ENCODE assay signal across 14 cellular contexts in the genomic region with DNA sequence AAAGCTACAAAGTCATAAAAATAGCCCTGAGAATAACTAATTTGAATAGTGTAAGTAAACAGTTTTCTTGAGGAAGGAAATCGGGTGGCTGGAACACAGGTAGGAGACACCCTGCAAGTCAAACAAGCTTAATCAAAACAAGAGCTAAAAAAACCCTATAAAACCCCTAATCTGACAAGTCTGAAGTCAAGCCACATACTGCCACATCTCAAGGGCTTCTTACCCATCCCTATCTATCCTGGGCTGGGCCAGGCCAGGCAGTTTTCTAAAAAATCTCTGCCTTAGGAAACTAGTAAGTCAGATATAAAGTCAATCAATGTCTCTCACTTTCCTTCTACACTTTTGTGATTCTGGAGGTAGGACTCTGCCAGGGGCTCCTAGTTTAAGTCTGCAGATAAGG. TPM values are rescaled to one million over a fixed set of nuclear protein-coding genes. Genes with fewer than 3 reads are reported as not detected.
DNase-seq lines count a peak whose midpoint lies in the region; ATAC-seq and FAIRE-seq lines count a peak whose summit lies in the region.
"Had no signal": no experiment of that assay in that cellular context is flagged by ENCODE, and none has a peak within 500 bp of the region (broad histone marks: within the 10 kb centered on the region; RNA-seq: fewer than 3 reads in every experiment).

No MANE protein-coding gene starts in this region.

- no peaks in the 10 kb centered on the region for H3K36me3 Mint-ChIP-seq in CD4-positive, CD25-positive, alpha-beta regulatory T cell
- peaks cover 9% of the 10 kb centered on the region for H3K36me3 Mint-ChIP-seq in T-cell

- peaks cover 58 to 95% (median 83%) of the 10 kb centered on the region in 4 donors for H3K4me1 Mint-ChIP-seq in CD4-positive, CD25-positive, alpha-beta regulatory T cell
- peaks cover 91 to 92% (median 91%) of the 10 kb centered on the region in 3 donors for H3K4me1 Mint-ChIP-seq in T-cell

- peak overlapping the region; percentile 60 for H3K18ac ChIP-seq in mesendoderm (ENCODE audit: low read length)

- no peak overlapping the region for H3K9ac ChIP-seq in mesendoderm (ENCODE audit: low read length)

- peak overlapping the region; percentile 18 for H3K27ac ChIP-seq in CD4-positive, CD25-positive, alpha-beta regulatory T cell (ENCODE audit: insufficient read depth, low read length, poor library complexity, severe bottlenecking)
- H3K27ac ChIP-seq in mesendoderm (ENCODE audit: low read depth, low read length): peak overlapping the region; percentile 57

- H3K79me2 ChIP-seq in mesendoderm (ENCODE audit: control insufficient read depth, insufficient read depth, low read length): peaks cover 82% of the 10 kb centered on the region

- H3K36me3 ChIP-seq in CD4-positive, CD25-positive, alpha-beta regulatory T cell (ENCODE audit: control insufficient read depth, insufficient read depth, low read length): no peaks in the 10 kb centered on the region
- no peaks in the 10 kb centered on the region for H3K36me3 ChIP-seq in mesendoderm (ENCODE audit: control insufficient read depth, insufficient read depth, low read length)

- H2AK5ac ChIP-seq in mesendoderm (ENCODE audit: low read length): no peak overlapping the region

- H3K9me3 Mint-ChIP-seq in CD4-positive, CD25-positive, alpha-beta regulatory T cell: no peaks in the 10 kb centered on the region
- H3K9me3 Mint-ChIP-seq in T-cell: no peaks in the 10 kb centered on the region

- CTCF ChIA-PET in T-cell (lab: Charles Lee): interaction anchor here (0.5 to 1.3 kb wide), 15 partner anchors 8 to 535 kb away, joined by 3 to 11 read pairs (median 5); no protein-coding TSS in a partner anchor

- no peak overlapping the region for H2BK5ac ChIP-seq in mesendoderm (ENCODE audit: low read length)

- POLR2A ChIA-PET in T-cell (lab: Charles Lee): interaction anchor here (0.5 to 0.6 kb wide), 7 partner anchors 21 to 552 kb away, joined by 3 to 12 read pairs (median 4); no protein-coding TSS in a partner anchor

- H3K27me3 Mint-ChIP-seq in CD4-positive, CD25-positive, alpha-beta regulatory T cell: no peaks in the 10 kb centered on the region
- no peaks in the 10 kb centered on the region for H3K27me3 Mint-ChIP-seq in T-cell

- peak; percentile 87 for FAIRE-seq in GM19239 (lab: Jason Lieb, UNC)
- FAIRE-seq: bronchial epithelial cell, keratinocyte had no signal

- peak in 1 of 2 donors; percentile 43 for ATAC-seq in CD4-positive, CD25-positive, alpha-beta regulatory T cell (ENCODE audit: low read depth in 2 of 2)
- peak in 3 of 4 experiments; percentile 43 to 52 (median 44) for ATAC-seq in T-cell (replicated peaks in 1 of 4)
- no peak for ATAC-seq in HG03520 (IDR thresholded peaks at IDR 0.05; ENCODE audit: unreplicated experiment)

- H3K79me1 ChIP-seq in mesendoderm (ENCODE audit: low read length): peaks cover 2% of the 10 kb centered on the region

- WGBS in mesendoderm (ENCODE audit: extremely low coverage, insufficient coverage, low lambda C conversion rate): no CpG with 5 or more reads among the region's 1 CpG

- H3K27me3 ChIP-seq in CD4-positive, CD25-positive, alpha-beta regulatory T cell (ENCODE audit: control insufficient read depth, insufficient read depth, low read length): no peaks in the 10 kb centered on the region
- H3K27me3 ChIP-seq in mesendoderm (ENCODE audit: insufficient read depth, low read length, poor library complexity): no peaks in the 10 kb centered on the region

- H3K4me1 ChIP-seq in CD4-positive, CD25-positive, alpha-beta regulatory T cell (ENCODE audit: control insufficient read depth, insufficient read depth, low read length, poor library complexity, severe bottlenecking): peaks cover 79% of the 10 kb centered on the region
- H3K4me1 ChIP-seq in mesendoderm (ENCODE audit: control insufficient read depth, low read depth, low read length): peaks cover 22% of the 10 kb centered on the region

- no peaks in the 10 kb centered on the region for H3K9me3 ChIP-seq in CD4-positive, CD25-positive, alpha-beta regulatory T cell (ENCODE audit: control insufficient read depth in 2 of 2, low read length in 2 of 2)
- H3K9me3 ChIP-seq: Caco-2 had no signal

- no peak overlapping the region for H4K5ac ChIP-seq in mesendoderm (ENCODE audit: low read length)

- no peak overlapping the region for H2BK120ac ChIP-seq in mesendoderm (ENCODE audit: low read depth, low read length)

- H3K4me2 ChIP-seq in mesendoderm (ENCODE audit: low read length): no peak overlapping the region

- H2BK15ac ChIP-seq in mesendoderm (replicated peaks; ENCODE audit: low read depth): no peak overlapping the region

- peak in 1 of 3 donors; percentile 30 for DNase-seq in CD4-positive, CD25-positive, alpha-beta regulatory T cell
- DNase-seq in GM19239 (ENCODE audit: insufficient read length, low spot score): no peak
- DNase-seq in T-cell: no peak
- DNase-seq in mesendoderm: peak; percentile 82
- DNase-seq in DMS79 treated with DMSO at 0.1 percent for 48 hours (lab: John Stamatoyannopoulos, UW): no peak
- DNase-seq in NCI-H748 (lab: John Stamatoyannopoulos, UW; ENCODE audit: unreplicated experiment): no peak
- DNase-seq in mesenteric fat pad (ENCODE audit: low spot score): no peak
- DNase-seq: activated CD8-positive, alpha-beta memory T cell treated with anti-CD3 and anti-CD28 coated beads for 24 hours; Caco-2; Karpas-422; NCI-H2227 treated with DMSO at 0.1 percent for 48 hours had no signal

- H4K8ac ChIP-seq in mesendoderm (ENCODE audit: low read depth, low read length): no peak overlapping the region

- peak overlapping the region; percentile 55 to 69 (median 67) for H3K27ac Mint-ChIP-seq in CD4-positive, CD25-positive, alpha-beta regulatory T cell
- H3K27ac Mint-ChIP-seq in T-cell: peak overlapping the region; percentile 81 to 85

- H3K56ac ChIP-seq in mesendoderm (ENCODE audit: low read length): no peak overlapping the region

- no peak overlapping the region for H3K4ac ChIP-seq in mesendoderm (ENCODE audit: low read depth, low read length)

- H3K23ac ChIP-seq in mesendoderm (ENCODE audit: low read length): no peak overlapping the region

- peak overlapping the region; percentile 30 to 88 (median 72) for H3K4me3 Mint-ChIP-seq in CD4-positive, CD25-positive, alpha-beta regulatory T cell
- peak overlapping the region; percentile 41 to 53 (median 42) for H3K4me3 Mint-ChIP-seq in T-cell

- peak overlapping the region; percentile 39 for H3K4me3 ChIP-seq in CD4-positive, CD25-positive, alpha-beta regulatory T cell (ENCODE audit: low read depth, low read length)
- no peak overlapping the region for H3K4me3 ChIP-seq in mesendoderm (ENCODE audit: low read length)

RNA-seq across cellular contexts. Expression of gene UBE2N, which starts 15.3 kb away (rescaled TPM):
- 116 TPM for total RNA-seq in CD4-positive, CD25-positive, alpha-beta regulatory T cell
- polyA plus RNA-seq in CD4-positive, CD25-positive, alpha-beta regulatory T cell: 100 to 1,000 TPM; 195 to 314 (median 239) TPM
- total RNA-seq in T-cell (10 to 100 TPM; 66.3 to 81.7 (median 79.2) TPM), mesenteric fat pad (90.4 TPM)
- polyA plus RNA-seq in mesendoderm (2013, experiment 1 of 2): 254 TPM
- 243 TPM for polyA plus RNA-seq in mesendoderm (2013, experiment 2 of 2)

RNA-seq across cellular contexts. Expression of gene MRPL42, which starts 40.9 kb away (rescaled TPM):
- 43.2 TPM for total RNA-seq in CD4-positive, CD25-positive, alpha-beta regulatory T cell
- 100 to 1,000 TPM in 1 of 4 donors, 10 to 100 TPM in 3; 92.0 to 121 (median 98.0) TPM for polyA plus RNA-seq in CD4-positive, CD25-positive, alpha-beta regulatory T cell
- total RNA-seq in T-cell (10 to 100 TPM; 35.1 to 46.7 (median 40.4) TPM), mesenteric fat pad (45.5 TPM)
- polyA plus RNA-seq in mesendoderm (2013, experiment 1 of 2): 149 TPM
- 153 TPM for polyA plus RNA-seq in mesendoderm (2013, experiment 2 of 2)

RNA-seq across cellular contexts. Expression of gene NUDT4, which starts 48.7 kb away (rescaled TPM):
- 78.2 TPM for total RNA-seq in CD4-positive, CD25-positive, alpha-beta regulatory T cell
- polyA plus RNA-seq in CD4-positive, CD25-positive, alpha-beta regulatory T cell: 10 to 100 TPM; 36.7 to 48.9 (median 42.0) TPM
- 10 to 100 TPM; 40.7 to 85.2 (median 46.0) TPM for total RNA-seq in T-cell
- 40.3 TPM for polyA plus RNA-seq in mesendoderm (2013, experiment 1 of 2)
- 39.3 TPM for polyA plus RNA-seq in mesendoderm (2013, experiment 2 of 2)
- 119 TPM for total RNA-seq in mesenteric fat pad
